16 cellular contexts compared by ENCODE assay signal in genomic region chr19:10987621-10988297, GRCh38. TPM values are rescaled to one million over a fixed set of nuclear protein-coding genes. Genes with fewer than 3 reads are reported as not detected.
A peak's percentile ranks its signal among the peaks of the same experiment; 100 is the strongest.
DNase-seq lines count a peak whose midpoint lies in the region; ATAC-seq and TF ChIP-seq lines count a peak whose summit lies in the region.
"Had no signal": no experiment of that assay in that cellular context is flagged by ENCODE, and none has a peak within 500 bp of the region (broad histone marks: within the 10 kb centered on the region; RNA-seq: fewer than 3 reads in every experiment).

No MANE protein-coding gene starts in this region.

- peaks cover 19% of the 10 kb centered on the region for H3K79me1 ChIP-seq in neuronal stem cell (ENCODE audit: low read depth, low read length)

- no peaks in the 10 kb centered on the region for H3K27me3 ChIP-seq in neuronal stem cell (ENCODE audit: control insufficient read depth in 3 of 3, insufficient read depth in 3 of 3, low read depth in 1 of 3, low read length in 3 of 3)
- H3K27me3 ChIP-seq: BE2C had no signal

- 0 out of 2 replicates have a peak overlapping the region, but pooled peaks have one; percentile 15 for H3K27ac Mint-ChIP-seq in WTC11

- no peak overlapping the region for H3K4me3 Mint-ChIP-seq in WTC11
- H3K4me3 Mint-ChIP-seq: CD4-positive, alpha-beta memory T cell had no signal

- no peak overlapping the region for H4K8ac ChIP-seq in neuronal stem cell (ENCODE audit: low read depth, low read length)

- peaks cover 48% of the 10 kb centered on the region for H3K36me3 Mint-ChIP-seq in WTC11

- POLR2A ChIA-PET in WTC11 (lab: Charles Lee) = no interaction called here

- H2BK5ac ChIP-seq in neuronal stem cell (ENCODE audit: low read length) = no peak overlapping the region

- H3K4me1 Mint-ChIP-seq in WTC11 = no peaks in the 10 kb centered on the region

- no peaks in the 10 kb centered on the region for H3K27me3 Mint-ChIP-seq in WTC11 (ENCODE audit: low read depth)
- H3K27me3 Mint-ChIP-seq: CD4-positive, alpha-beta memory T cell had no signal

- no peak overlapping the region for H2BK12ac ChIP-seq in neuronal stem cell (ENCODE audit: low read length)

- no peak overlapping the region for H3K4ac ChIP-seq in neuronal stem cell (ENCODE audit: low read length)

- no peak overlapping the region for H4K91ac ChIP-seq in neuronal stem cell (ENCODE audit: low read depth, low read length, poor library complexity)

- in situ Hi-C loops in GM13976 (cut with MboI; ENCODE audit: low sequenced_read_pairs, unreplicated experiment) (no loop called here), GM13977 (cut with MboI; ENCODE audit: low pct_unique_long_range_greater_than_20kb, low sequenced_read_pairs, unreplicated experiment) (no loop called here)

- ATAC-seq in WTC11 = no peak
- no peak for ATAC-seq in HG02763 (IDR thresholded peaks at IDR 0.05; ENCODE audit: unreplicated experiment)
- ATAC-seq: A549, HCT116 had no signal

- H3K18ac ChIP-seq in neuronal stem cell (ENCODE audit: low read length) = no peak overlapping the region

- no peak overlapping the region for H2AFZ ChIP-seq in neuronal stem cell (ENCODE audit: low read length)

- WGBS in neuronal stem cell (ENCODE audit: extremely low coverage in 2 of 2, insufficient read length in 2 of 2, insufficient replicate concordance in 1 of 2), 2 donors = no CpG with 5 or more reads among the region's 31 CpGs

- peak overlapping the region; percentile 47 for H3K23ac ChIP-seq in neuronal stem cell (ENCODE audit: low read depth, low read length, poor library complexity)

- H2AK5ac ChIP-seq in neuronal stem cell (ENCODE audit: low read depth, low read length) = no peak overlapping the region

- no peak for TF ChIP-seq CTCF in GM13976 (IDR thresholded peaks at IDR 0.05; ENCODE audit: borderline replicate concordance, control extremely low read depth, extremely low read depth, insufficient read depth, missing control alignments)
- no peak for TF ChIP-seq CTCF in GM13977 (IDR thresholded peaks at IDR 0.05; ENCODE audit: extremely low read depth, insufficient read depth, missing control alignments)
- TF ChIP-seq CTCF in WTC11 (IDR thresholded peaks at IDR 0.05) = no peak

- CTCF ChIA-PET in WTC11 (lab: Charles Lee) = interaction anchor here (1.2 kb wide), 1 partner anchor 51 kb away, joined by 5 read pairs; no protein-coding TSS in a partner anchor

- H3K9me3 Mint-ChIP-seq in WTC11 = no peaks in the 10 kb centered on the region

- H3K27ac ChIP-seq in neuronal stem cell (replicated peaks; ENCODE audit: low read length) = no peak overlapping the region
- H3K27ac ChIP-seq: A549, C4-2B had no signal

- peak; percentile 23 for DNase-seq in GM13976 (ENCODE audit: low spot score)
- peak; percentile 20 for DNase-seq in GM13977 (ENCODE audit: low spot score)
- no peak for DNase-seq in WTC11 (ENCODE audit: low spot score)
- no peak for DNase-seq in neuronal stem cell (ENCODE audit: low spot score)
- no peak for DNase-seq in activated CD4-positive, alpha-beta T cell treated with anti-CD3 and anti-CD28 coated beads, Interleukin-2, amount 50 U/mL, for 48 hours
- DNase-seq in NCI-H187 (lab: John Stamatoyannopoulos, UW) = no peak
- DNase-seq: BE2C; CD4-positive, alpha-beta memory T cell; DMS153; DND-41; GDM1; IMR-90 had no signal

- H3K4me2 ChIP-seq in neuronal stem cell (ENCODE audit: insufficient read depth, low read length, poor library complexity, severe bottlenecking) = no peak overlapping the region
- H3K4me2 ChIP-seq: A549 had no signal

- no peak overlapping the region for H3K9ac ChIP-seq in neuronal stem cell (ENCODE audit: low read depth, low read length, poor library complexity)

- H3K14ac ChIP-seq in neuronal stem cell (ENCODE audit: low read length) = no peak overlapping the region

- H3K4me1 ChIP-seq in neuronal stem cell (ENCODE audit: control insufficient read depth in 2 of 2, insufficient read depth in 1 of 2, low read depth in 1 of 2, low read length in 2 of 2) = no peaks in the 10 kb centered on the region
- H3K4me1 ChIP-seq: A549, BE2C had no signal

- no peak overlapping the region for H2BK120ac ChIP-seq in neuronal stem cell (ENCODE audit: low read depth, low read length)

- H3K4me3 ChIP-seq in neuronal stem cell (ENCODE audit: low read length in 2 of 2) = no peak overlapping the region
- H3K4me3 ChIP-seq: A549 had no signal

- no peak overlapping the region for H2BK15ac ChIP-seq in neuronal stem cell (ENCODE audit: low read length)

- H3K9me3 ChIP-seq in neuronal stem cell (replicated peaks in 1 of 2; ENCODE audit: control insufficient read depth in 2 of 2, insufficient read depth in 1 of 2, low read depth in 1 of 2, low read length in 2 of 2) = peaks cover 0 to 2% of the 10 kb centered on the region in 2 donors
- H3K9me3 ChIP-seq: A549, BE2C had no signal

- peaks cover 56 to 99% of the 10 kb centered on the region in 2 donors for H3K36me3 ChIP-seq in neuronal stem cell (replicated peaks in 1 of 2; ENCODE audit: control insufficient read depth in 2 of 2, insufficient read depth in 2 of 2, low read length in 2 of 2)

TF ChIP-seq in WTC11, 78 proteins besides CTCF, POLR2A, EP300 and RAD21:
- TF ChIP-seq STAT6 (CRISPR knock-in tag; conservative IDR thresholded peaks at IDR 0.05; ENCODE audit: low read depth) (no peak), SOX15 (CRISPR knock-in tag; IDR thresholded peaks at IDR 0.05) (no peak), ZNF396 (CRISPR knock-in tag; IDR thresholded peaks at IDR 0.05; ENCODE audit: borderline replicate concordance) (no peak), PRRX2 (CRISPR knock-in tag; IDR thresholded peaks at IDR 0.05) (no peak), MLX (CRISPR knock-in tag; IDR thresholded peaks at IDR 0.05) (no peak), FOXK1 (CRISPR knock-in tag; IDR thresholded peaks at IDR 0.05) (no peak), PRDM15 (CRISPR knock-in tag; IDR thresholded peaks at IDR 0.05) (no peak)

RNA-seq across cellular contexts. Expression of gene SMARCA4, which starts 26.9 kb away (rescaled TPM):
- total RNA-seq in WTC11 (2021) = 268 to 295 TPM (median 284 TPM) in 3 replicates
- polyA plus RNA-seq in neuronal stem cell (2013, experiment 1 of 2) = 168 TPM
- polyA plus RNA-seq in neuronal stem cell (2013, experiment 2 of 2) = 160 TPM

RNA-seq across cellular contexts. Expression of gene TIMM29, which starts 59.1 kb away (rescaled TPM):
- 30.0 to 33.8 TPM (median 32.0 TPM) in 3 replicates for total RNA-seq in WTC11 (2021)
- polyA plus RNA-seq in neuronal stem cell (2013, experiment 1 of 2) = 19.1 TPM
- polyA plus RNA-seq in neuronal stem cell (2013, experiment 2 of 2) = 19.4 TPM

RNA-seq across cellular contexts. Expression of gene YIPF2, which starts 59.3 kb away (rescaled TPM):
- 63.3 to 65.5 TPM (median 64.4 TPM) in 3 replicates for total RNA-seq in WTC11 (2021)
- 28.4 TPM for polyA plus RNA-seq in neuronal stem cell (2013, experiment 1 of 2)
- polyA plus RNA-seq in neuronal stem cell (2013, experiment 2 of 2) = 27.5 TPM

Comparison
In these comparisons a context has a peak if more than half of its experiments do, and no peak if none do; other contexts are left out.
1. DNase-seq: peak in GM13976 (single experiment) and GM13977 (single experiment); none in WTC11 (single experiment), neuronal stem cell (single experiment), activated CD4-positive, alpha-beta T cell treated with anti-CD3 and anti-CD28 coated beads, Interleukin-2, amount 50 U/mL, for 48 hours (0 of 2) and NCI-H187 (0 of 2).